In genomic region chr3:140100479-140100878, GRCh38 we compare ENCODE assay signal across 23 cellular contexts.
"Had no signal": no experiment of that assay in that cellular context is flagged by ENCODE, and none has a peak within 500 bp of the region (broad histone marks: within the 10 kb centered on the region; RNA-seq: fewer than 3 reads in every experiment).

No MANE protein-coding gene starts in this region.

- H2AFZ ChIP-seq: neural progenitor cell had no signal

- FAIRE-seq: pancreas, small intestine had no signal

- H3K4me2 ChIP-seq: neural progenitor cell had no signal

- H3K4me3 ChIP-seq: neural progenitor cell, pancreas, psoas muscle, right lobe of liver, sigmoid colon, spleen, stomach, thoracic aorta, thyroid gland, tibial nerve, upper lobe of right lung, uterus had no signal

- DNase-seq: naive thymus-derived CD4-positive, alpha-beta T cell; natural killer cell; pancreas; psoas muscle; right cardiac atrium; right lobe of liver; sigmoid colon; small intestine; spleen; stimulated activated CD4-positive, alpha-beta T cell treated with anti-CD3 and anti-CD28 coated beads, Interleukin-12 subunit alpha, Interleukin-12 subunit beta, amount 100 ng/mL, for 4 hours; stimulated activated CD4-positive, alpha-beta T cell treated with anti-CD3 and anti-CD28 coated beads, Interleukin-1b, Interleukin-23, amount 100 ng/mL, for 48 hours; stimulated activated CD4-positive, alpha-beta T cell treated with anti-CD3 and anti-CD28 coated beads, Interleukin-4, amount 100 ng/mL, for 1 hour; stimulated activated CD4-positive, alpha-beta T cell treated with anti-CD3 and anti-CD28 coated beads, Interleukin-4, amount 100 ng/mL, for 4 hours; stimulated activated CD8-positive, alpha-beta memory T cell treated with anti-CD3 and anti-CD28 coated beads, Interleukin-4, amount 100 ng/mL, for 48 hours; stimulated activated naive CD4-positive, alpha-beta T cell; stomach; upper lobe of right lung; uterus had no signal

- H3K27me3 ChIP-seq: neural progenitor cell, neutrophil, pancreas, right lobe of liver, sigmoid colon, spleen, stomach, thyroid gland, tibial nerve, upper lobe of right lung, uterus had no signal

- H3K9ac ChIP-seq: neural progenitor cell had no signal

- H3K4me1 ChIP-seq: neural progenitor cell, pancreas, psoas muscle, right lobe of liver, sigmoid colon, spleen, stomach, thyroid gland, tibial nerve, upper lobe of right lung, uterus had no signal

- H3K27ac ChIP-seq: neural progenitor cell, neutrophil, pancreas, psoas muscle, right lobe of liver, sigmoid colon, spleen, stomach, thoracic aorta, thyroid gland, tibial nerve, upper lobe of right lung, uterus had no signal

- H3K36me3 ChIP-seq: neural progenitor cell, neutrophil, pancreas, right lobe of liver, sigmoid colon, spleen, stomach, thoracic aorta, thyroid gland, tibial nerve, upper lobe of right lung, uterus had no signal

- H3K9me3 ChIP-seq: neutrophil, pancreas, psoas muscle, right lobe of liver, sigmoid colon, spleen, stomach, thoracic aorta, thyroid gland, tibial nerve, upper lobe of right lung, uterus had no signal
